In the genomic region with DNA sequence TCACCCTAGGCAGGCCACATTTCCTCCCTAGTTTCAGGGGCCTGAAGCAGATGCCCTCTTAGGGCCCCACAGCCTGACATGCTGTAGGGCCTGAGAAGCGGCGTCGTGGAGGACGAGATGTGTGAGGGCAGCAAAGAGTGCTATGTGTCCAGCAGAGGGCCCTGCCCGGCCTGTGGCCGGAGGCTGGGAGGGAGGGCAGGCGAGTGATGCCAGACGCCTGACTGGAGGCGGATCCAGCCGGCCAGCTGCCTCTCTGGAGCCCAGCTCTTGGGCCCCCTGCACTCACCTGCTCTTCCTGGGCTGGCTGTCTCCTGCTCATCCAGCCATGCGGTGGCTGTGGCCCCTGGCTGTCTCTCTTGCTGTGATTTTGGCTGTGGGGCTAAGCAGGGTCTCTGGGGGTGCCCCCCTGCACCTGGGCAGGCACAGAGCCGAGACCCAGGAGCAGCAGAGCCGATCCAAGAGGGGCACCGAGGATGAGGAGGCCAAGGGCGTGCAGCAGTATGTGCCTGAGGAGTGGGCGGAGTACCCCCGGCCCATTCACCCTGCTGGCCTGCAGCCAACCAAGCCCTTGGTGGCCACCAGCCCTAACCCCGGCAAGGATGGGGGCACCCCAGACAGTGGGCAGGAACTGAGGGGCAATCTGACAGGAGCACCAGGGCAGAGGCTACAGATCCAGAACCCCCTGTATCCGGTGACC, we compare ENCODE assay signal across 8 cellular contexts. TPM values are rescaled to one million over a fixed set of nuclear protein-coding genes. Genes with fewer than 3 reads are reported as not detected.
A peak's percentile ranks its signal among the peaks of the same experiment; 100 is the strongest.
DNase-seq lines count a peak whose midpoint lies in the region; ATAC-seq, FAIRE-seq and TF ChIP-seq lines count a peak whose summit lies in the region.

A gene with protein sequence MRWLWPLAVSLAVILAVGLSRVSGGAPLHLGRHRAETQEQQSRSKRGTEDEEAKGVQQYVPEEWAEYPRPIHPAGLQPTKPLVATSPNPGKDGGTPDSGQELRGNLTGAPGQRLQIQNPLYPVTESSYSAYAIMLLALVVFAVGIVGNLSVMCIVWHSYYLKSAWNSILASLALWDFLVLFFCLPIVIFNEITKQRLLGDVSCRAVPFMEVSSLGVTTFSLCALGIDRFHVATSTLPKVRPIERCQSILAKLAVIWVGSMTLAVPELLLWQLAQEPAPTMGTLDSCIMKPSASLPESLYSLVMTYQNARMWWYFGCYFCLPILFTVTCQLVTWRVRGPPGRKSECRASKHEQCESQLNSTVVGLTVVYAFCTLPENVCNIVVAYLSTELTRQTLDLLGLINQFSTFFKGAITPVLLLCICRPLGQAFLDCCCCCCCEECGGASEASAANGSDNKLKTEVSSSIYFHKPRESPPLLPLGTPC (plus strand): TSS at position 279 of the 697 bp plus-strand sequence. CDS start 47 bp downstream, at position 326.

- no peak for FAIRE-seq in HTR-8/SVneo (lab: Jason Lieb, UNC)

- no peak for TF ChIP-seq POLR2A in transverse colon (IDR thresholded peaks at IDR 0.05)

- H3K4me1 ChIP-seq in iPS DF 6.9 (ENCODE audit: control insufficient read depth, insufficient read depth, low read length) (0 out of 2 replicates have a peak, but pooled peaks cover 2% of the 10 kb centered on the region), transverse colon (peaks cover 0 to 11% (median 0%) of the 10 kb centered on the region in 4 donors)

- peak within 1 kb of the TSS; percentile 78 for H3K27ac ChIP-seq in angular gyrus (ENCODE audit: low read depth, low read length)
- H3K27ac ChIP-seq in iPS DF 6.9 (ENCODE audit: low read length) = no peak within 1 kb of the TSS
- peak within 1 kb of the TSS; percentile 99 for H3K27ac ChIP-seq in substantia nigra (ENCODE audit: low read depth, low read length, poor library complexity, severe bottlenecking)
- no peak within 1 kb of the TSS for H3K27ac ChIP-seq in transverse colon

- H3K9me3 ChIP-seq in iPS DF 6.9 (ENCODE audit: control insufficient read depth, insufficient read depth, low read length) (no peaks in the 10 kb centered on the region), transverse colon (no peaks in the 10 kb centered on the region)

- ATAC-seq in HG03565 (IDR thresholded peaks at IDR 0.05; ENCODE audit: unreplicated experiment) (no peak), GM19324 (IDR thresholded peaks at IDR 0.05; ENCODE audit: low FRiP score, unreplicated experiment) (no peak)

- H3K4me3 ChIP-seq in iPS DF 6.9 (ENCODE audit: low read length) (no peak within 1 kb of the TSS), transverse colon (no peak within 1 kb of the TSS)

- in situ Hi-C loops in transverse colon (cut with MboI; ENCODE audit: low pct_ligation_motif_present in 1 of 4, low pct_unique_long_range_greater_than_20kb in 1 of 4, low sequenced_read_pairs in 3 of 4) = loop anchor here in 3 of 4 donors (5.0 to 10.0 kb wide), 3 partner anchors 115 to 228 kb away; no protein-coding TSS in a partner anchor

- H3K36me3 ChIP-seq in iPS DF 6.9 (ENCODE audit: control insufficient read depth, insufficient read depth, low read length) = no peaks in the 10 kb centered on the region
- no peaks in the 10 kb centered on the region for H3K36me3 ChIP-seq in transverse colon

- TF ChIP-seq EP300 in transverse colon (IDR thresholded peaks at IDR 0.05; ENCODE audit: low read depth) = no peak

- peak in 2 of 5 experiments; percentile 7 to 10 for TF ChIP-seq CTCF in transverse colon (IDR thresholded peaks at IDR 0.05)

- peak; percentile 55 for DNase-seq in HTR-8/SVneo (ENCODE audit: insufficient read length, low spot score)
- peak; percentile 47 for DNase-seq in iPS DF 6.9 (ENCODE audit: low read depth, low spot score)
- peak; percentile 57 to 94 (median 84) for DNase-seq in substantia nigra (lab: John Stamatoyannopoulos, UW)
- DNase-seq in transverse colon = no peak
- no peak for DNase-seq in COR-L47 (lab: John Stamatoyannopoulos, UW)

- intact Hi-C loops in transverse colon (cut with DNase I; ENCODE audit: low total_unique reads) = no loop called here

- H3K27me3 ChIP-seq in iPS DF 6.9 (ENCODE audit: control insufficient read depth, insufficient read depth, low read length) = no peaks in the 10 kb centered on the region
- no peaks in the 10 kb centered on the region for H3K27me3 ChIP-seq in transverse colon

- WGBS in iPS DF 6.9 (ENCODE audit: insufficient coverage, insufficient read length) = no CpG with 5 or more reads among the region's 19 CpGs
- WGBS in transverse colon (ENCODE audit: low coverage in 1 of 2), 2 donors = 66% methylated on average over 18 of the region's 19 CpGs; no CpG with 5 or more reads in 1 of the 2 donors

RNA-seq across cellular contexts. Expression of the gene that starts here (rescaled TPM):
- under 1 TPM in 2 of 4 donors, not detected in 2; 0.55 to 0.95 TPM for total RNA-seq in transverse colon

Comparison
In these comparisons a context has a peak if more than half of its experiments do, and no peak if none do; other contexts are left out.
1. DNase-seq: peak in HTR-8/SVneo (single experiment), iPS DF 6.9 (single experiment) and substantia nigra (49 of 49); none in transverse colon (single experiment) and COR-L47 (single experiment).
2. H3K27ac ChIP-seq: peak in angular gyrus (single experiment) and substantia nigra (single experiment); none in iPS DF 6.9 (single experiment) and transverse colon (0 of 4).